10 cellular contexts compared by ENCODE assay signal in the genomic region with DNA sequence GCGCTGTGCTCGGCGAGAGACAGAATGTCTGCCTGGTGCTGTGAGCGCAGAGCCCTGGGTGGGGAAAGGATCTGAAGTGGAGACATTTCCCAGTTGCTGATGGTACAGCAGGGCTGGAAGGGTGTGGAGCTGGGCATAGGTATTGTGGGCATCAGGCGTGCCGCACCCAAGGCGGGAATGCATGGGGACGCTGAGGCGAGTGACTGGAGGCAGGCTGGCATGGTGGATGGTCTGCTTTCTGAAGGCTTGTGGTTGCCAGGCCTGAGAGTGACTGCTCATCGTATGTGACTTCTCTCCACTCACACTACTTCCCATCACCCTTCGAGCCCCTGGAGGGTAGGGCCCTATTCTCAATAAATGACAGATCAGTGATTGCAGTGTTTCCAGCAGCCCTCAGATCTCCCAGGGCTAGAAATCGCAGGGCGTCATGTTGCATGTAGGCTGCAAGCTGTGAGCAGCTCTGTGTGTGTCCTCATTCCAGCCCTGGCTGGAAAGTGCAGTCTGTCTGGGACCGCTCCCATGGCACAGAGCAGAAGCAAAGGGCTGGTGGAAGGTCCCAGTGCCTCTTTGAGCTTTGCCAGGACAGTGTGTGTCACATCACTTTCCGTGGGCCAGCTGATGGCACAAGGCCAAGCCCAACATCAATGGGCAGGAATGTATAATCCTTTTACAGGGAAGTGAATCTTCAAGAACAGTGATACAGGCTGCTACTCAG.
DNase-seq lines count a peak whose midpoint lies in the region; ATAC-seq and TF ChIP-seq lines count a peak whose summit lies in the region.
"Had no signal": no experiment of that assay in that cellular context is flagged by ENCODE, and none has a peak within 500 bp of the region (broad histone marks: within the 10 kb centered on the region; RNA-seq: fewer than 3 reads in every experiment).

No MANE protein-coding gene starts in this region.

- DNase-seq in HT-29 (ENCODE audit: low spot score) (peak; percentile 38), left lobe of liver (ENCODE audit: low spot score) (no peak), thyroid gland (peak; percentile 8 to 20), NCI-H2227 treated with DMSO at 0.1 percent for 48 hours (lab: John Stamatoyannopoulos, UW) (no peak), NCI-H2227 (lab: John Stamatoyannopoulos, UW; ENCODE audit: unreplicated experiment) (no peak), GM19238 (ENCODE audit: insufficient read length, low spot score) (no peak)
- DNase-seq: activated naive CD4-positive, alpha-beta T cell treated with anti-CD3 and anti-CD28 coated beads, Interleukin-2, amount 50 U/mL, for 16 hours; kidney had no signal

- no peaks in the 10 kb centered on the region for H3K9me3 ChIP-seq in thyroid gland

- peak overlapping the region; percentile 37 to 85 (median 64) for H3K27ac Mint-ChIP-seq in brain

- no peak overlapping the region for H3K27ac ChIP-seq in thyroid gland

- no peaks in the 10 kb centered on the region for H3K36me3 ChIP-seq in thyroid gland

- no peak overlapping the region for H3K4me3 Mint-ChIP-seq in brain

- 82 to 83% methylated on average over 15 of the region's 15 CpGs for WGBS in thyroid gland, 2 donors

- TF ChIP-seq CTCF in brain (conservative IDR thresholded peaks at IDR 0.05) = no peak
- TF ChIP-seq CTCF in thyroid gland (IDR thresholded peaks at IDR 0.05) = no peak

- H3K4me1 ChIP-seq in thyroid gland = peaks cover 0 to 20% of the 10 kb centered on the region in 2 donors

- no peak overlapping the region for H3K4me3 ChIP-seq in thyroid gland (replicated peaks in 1 of 3)

- intact Hi-C loops in thyroid gland (cut with DNase I) = no loop called here

- H3K27me3 ChIP-seq in thyroid gland = no peaks in the 10 kb centered on the region

- no peak for TF ChIP-seq POLR2A in thyroid gland (IDR thresholded peaks at IDR 0.05)

- ATAC-seq in left lobe of liver (peak; percentile 32), GM21528 (IDR thresholded peaks at IDR 0.05; ENCODE audit: low FRiP score, unreplicated experiment) (no peak)

- no peaks in the 10 kb centered on the region for H3K27me3 Mint-ChIP-seq in brain

- peaks cover 28% of the 10 kb centered on the region for H3K4me1 Mint-ChIP-seq in brain

- peaks cover 11 to 43% (median 31%) of the 10 kb centered on the region in 5 experiments for H3K9me3 Mint-ChIP-seq in brain

- peaks cover 85% of the 10 kb centered on the region for H3K36me3 Mint-ChIP-seq in brain

Comparison
In these comparisons a context has a peak if more than half of its experiments do, and no peak if none do; other contexts are left out.
1. DNase-seq: peak in HT-29 (single experiment) and thyroid gland (2 of 2); none in left lobe of liver (single experiment), NCI-H2227 treated with DMSO at 0.1 percent for 48 hours (single experiment), NCI-H2227 (single experiment) and GM19238 (single experiment).